ENCODE assay signal across 14 cellular contexts in genomic region chr10:118792501-118792900, GRCh38. TPM values are rescaled to one million over a fixed set of nuclear protein-coding genes. Genes with fewer than 3 reads are reported as not detected.
DNase-seq lines count a peak whose midpoint lies in the region; ATAC-seq, FAIRE-seq and TF ChIP-seq lines count a peak whose summit lies in the region.
"Had no signal": no experiment of that assay in that cellular context is flagged by ENCODE, and none has a peak within 500 bp of the region (broad histone marks: within the 10 kb centered on the region; RNA-seq: fewer than 3 reads in every experiment).

No MANE protein-coding gene starts in this region.

- no peaks in the 10 kb centered on the region for H3K36me3 ChIP-seq in pancreas

- no peak for TF ChIP-seq CTCF in pancreas (IDR thresholded peaks at IDR 0.05)

- ATAC-seq in pancreas: peak in 3 of 4 donors; percentile 30 to 82 (median 81)
- ATAC-seq: activated naive CD4-positive, alpha-beta T cell treated with anti-CD3 and anti-CD28 coated beads, Interleukin-2, amount 50 U/mL, for 72 hours; SK-N-SH treated with all-trans-retinoic acid at 6 μM for 48 hours had no signal

- H3K27ac ChIP-seq in pancreas: peak overlapping the region in 1 of 4 donors; percentile 33

- intact Hi-C loops in pancreas (cut with DNase I): no loop called here

- FAIRE-seq in pancreas (lab: Jason Lieb, UNC): no peak

- WGBS in pancreas, 2 donors: 80 to 93% methylated on average over 1 of the region's 1 CpG

- H3K4me3 ChIP-seq in pancreas: no peak overlapping the region

- H3K4me1 ChIP-seq in pancreas: no peaks in the 10 kb centered on the region

- peak; percentile 58 for DNase-seq in GM04503 (ENCODE audit: low read depth)
- DNase-seq in SIG-M5 (lab: John Stamatoyannopoulos, UW): peak; percentile 27
- peak; percentile 11 for DNase-seq in foreskin melanocyte
- DNase-seq in pancreas: peak in 1 of 6 donors; percentile 43
- no peak for DNase-seq in NCI-H446 (lab: John Stamatoyannopoulos, UW)
- no peak for DNase-seq in activated effector memory CD4-positive, alpha-beta T cell treated with anti-CD3 and anti-CD28 coated beads, Interleukin-2, amount 50 U/mL, for 16 hours
- no peak for DNase-seq in NCI-H2171 (lab: John Stamatoyannopoulos, UW)
- no peak for DNase-seq in activated gamma-delta T cell treated with Interleukin-2 at 50 U/mL for 16 hours
- DNase-seq: activated CD4-positive, alpha-beta T cell treated with anti-CD3 and anti-CD28 coated beads, Interleukin-2, amount 50 U/mL, for 48 hours; CD4-positive, CD25-positive, alpha-beta regulatory T cell; H7; NCI-H446 treated with DMSO at 0.1 percent for 48 hours had no signal

- no peaks in the 10 kb centered on the region for H3K27me3 ChIP-seq in pancreas

- no peaks in the 10 kb centered on the region for H3K9me3 ChIP-seq in pancreas

RNA-seq across cellular contexts. Expression of gene CACUL1, which starts 37.7 kb away (rescaled TPM):
- 10 to 100 TPM; 13.8 to 28.3 (median 16.5) TPM for total RNA-seq in pancreas
- polyA plus RNA-seq in pancreas: 1 to 10 TPM; 3.1 to 5.5 TPM

Comparison
In these comparisons a context has a peak if more than half of its experiments do, and no peak if none do; other contexts are left out.
1. DNase-seq: peak in GM04503 (single experiment), SIG-M5 (single experiment) and foreskin melanocyte (single experiment); none in NCI-H446 (0 of 2), activated effector memory CD4-positive, alpha-beta T cell treated with anti-CD3 and anti-CD28 coated beads, Interleukin-2, amount 50 U/mL, for 16 hours (single experiment), NCI-H2171 (single experiment) and activated gamma-delta T cell treated with Interleukin-2 at 50 U/mL for 16 hours (single experiment).